12 cellular contexts compared by ENCODE assay signal in genomic region chr17:49741692-49742076, GRCh38. TPM values are rescaled to one million over a fixed set of nuclear protein-coding genes. Genes with fewer than 3 reads are reported as not detected.
A peak's percentile ranks its signal among the peaks of the same experiment; 100 is the strongest.
DNase-seq lines count a peak whose midpoint lies in the region; ATAC-seq and TF ChIP-seq lines count a peak whose summit lies in the region.
"Had no signal": no experiment of that assay in that cellular context is flagged by ENCODE, and none has a peak within 500 bp of the region (broad histone marks: within the 10 kb centered on the region; RNA-seq: fewer than 3 reads in every experiment).

No MANE protein-coding gene starts in this region.

- H3K27me3 Mint-ChIP-seq in T-helper 1 cell treated with Interleukin-12 subunit alpha and Interleukin-12 subunit beta and Interleukin-4 antibody, amounts not matched to agents 30 μg/mL and 1 μg/mL, for 36 hours (ENCODE audit: low read depth): no peaks in the 10 kb centered on the region
- no peaks in the 10 kb centered on the region for H3K27me3 Mint-ChIP-seq in stimulated activated memory B cell treated with anti-CD40 and anti-IgM and Interleukin-4, amounts not matched to agents 10 μg/mL and 1 μg/mL and 100 μg/mL, for 72 hours

- peaks cover 71% of the 10 kb centered on the region for H3K79me2 ChIP-seq in OCI-LY1 (ENCODE audit: insufficient read depth, low read length)

- 0 out of 2 replicates have a peak, but pooled peaks cover 6% of the 10 kb centered on the region for H3F3A ChIP-seq in OCI-LY1 (ENCODE audit: insufficient read depth, low read length)

- intact Hi-C loops in esophagus squamous epithelium (cut with DNase I): no loop called here

- WGBS in esophagus squamous epithelium, 2 donors: 24 to 26% methylated on average over 3 of the region's 3 CpGs

- peaks cover 5% of the 10 kb centered on the region for H3K9me3 Mint-ChIP-seq in T-helper 1 cell treated with Interleukin-12 subunit alpha and Interleukin-12 subunit beta and Interleukin-4 antibody, amounts not matched to agents 30 μg/mL and 1 μg/mL, for 36 hours
- no peaks in the 10 kb centered on the region for H3K9me3 Mint-ChIP-seq in stimulated activated memory B cell treated with anti-CD40 and anti-IgM and Interleukin-4, amounts not matched to agents 10 μg/mL and 1 μg/mL and 100 μg/mL, for 72 hours

- H3K9me2 ChIP-seq in OCI-LY1 (ENCODE audit: low read depth, low read length): no peaks in the 10 kb centered on the region

- no peak for ATAC-seq in stimulated activated memory B cell treated with anti-CD40 and anti-IgM and Interleukin-4, amounts not matched to agents 10 μg/mL and 1 μg/mL and 100 μg/mL, for 72 hours

- peak overlapping the region; percentile 80 for H3K9ac ChIP-seq in OCI-LY1 (ENCODE audit: low read length)

- peaks cover 73% of the 10 kb centered on the region for H3K4me1 Mint-ChIP-seq in T-helper 1 cell treated with Interleukin-12 subunit alpha and Interleukin-12 subunit beta and Interleukin-4 antibody, amounts not matched to agents 30 μg/mL and 1 μg/mL, for 36 hours (ENCODE audit: low read depth)
- peaks cover 85% of the 10 kb centered on the region for H3K4me1 Mint-ChIP-seq in stimulated activated memory B cell treated with anti-CD40 and anti-IgM and Interleukin-4, amounts not matched to agents 10 μg/mL and 1 μg/mL and 100 μg/mL, for 72 hours

- H3K4me1 ChIP-seq in OCI-LY1 (ENCODE audit: insufficient read depth, low read length, severe bottlenecking) (peaks cover 98% of the 10 kb centered on the region), esophagus squamous epithelium (peaks cover 24 to 80% (median 56%) of the 10 kb centered on the region in 3 donors)

- no peaks in the 10 kb centered on the region for H4K20me1 ChIP-seq in OCI-LY1 (ENCODE audit: insufficient read depth, low read length)

- in situ Hi-C loops in GM13977 (cut with MboI; ENCODE audit: low pct_unique_long_range_greater_than_20kb, low sequenced_read_pairs, unreplicated experiment): no loop called here

- H2AFZ ChIP-seq in OCI-LY1 (ENCODE audit: low read length): no peak overlapping the region

- DNase-seq in T-helper 1 cell (no peak), esophagus squamous epithelium (lab: John Stamatoyannopoulos, UW) (no peak), NCI-H345 (lab: John Stamatoyannopoulos, UW) (no peak), NCI-H1930 (lab: John Stamatoyannopoulos, UW) (no peak), GM13977 (ENCODE audit: low spot score) (no peak)
- DNase-seq: adrenal gland, kidney glomerular epithelial cell, NCI-H446 treated with DMSO at 0.1 percent for 48 hours, testis had no signal

- H3K36me3 Mint-ChIP-seq in T-helper 1 cell treated with Interleukin-12 subunit alpha and Interleukin-12 subunit beta and Interleukin-4 antibody, amounts not matched to agents 30 μg/mL and 1 μg/mL, for 36 hours (ENCODE audit: low read depth): peaks cover 37% of the 10 kb centered on the region
- peaks cover 21% of the 10 kb centered on the region for H3K36me3 Mint-ChIP-seq in stimulated activated memory B cell treated with anti-CD40 and anti-IgM and Interleukin-4, amounts not matched to agents 10 μg/mL and 1 μg/mL and 100 μg/mL, for 72 hours

- H3K4me3 ChIP-seq in OCI-LY1 (ENCODE audit: low read depth, low read length, poor library complexity, severe bottlenecking): peak overlapping the region; percentile 61
- peak overlapping the region in 1 of 4 donors; percentile 3 for H3K4me3 ChIP-seq in esophagus squamous epithelium
- H3K4me3 ChIP-seq: adrenal gland, testis had no signal

- H3K9me3 ChIP-seq in OCI-LY1 (ENCODE audit: low read length) (no peaks in the 10 kb centered on the region), esophagus squamous epithelium (no peaks in the 10 kb centered on the region)
- H3K9me3 ChIP-seq: adrenal gland, testis had no signal

- peak overlapping the region; percentile 97 for H3K4me2 ChIP-seq in OCI-LY1 (ENCODE audit: low read length)

- no peak for TF ChIP-seq POLR2A in esophagus squamous epithelium (IDR thresholded peaks at IDR 0.05)

- TF ChIP-seq CTCF in OCI-LY1 (IDR thresholded peaks at IDR 0.05; ENCODE audit: low read length): no peak
- TF ChIP-seq CTCF in esophagus squamous epithelium (IDR thresholded peaks at IDR 0.05): no peak
- no peak for TF ChIP-seq CTCF in GM13977 (IDR thresholded peaks at IDR 0.05; ENCODE audit: extremely low read depth, insufficient read depth, missing control alignments)

- H3K27ac Mint-ChIP-seq in T-helper 1 cell treated with Interleukin-12 subunit alpha and Interleukin-12 subunit beta and Interleukin-4 antibody, amounts not matched to agents 30 μg/mL and 1 μg/mL, for 36 hours: peak overlapping the region; percentile 100
- peak overlapping the region; percentile 97 for H3K27ac Mint-ChIP-seq in stimulated activated memory B cell treated with anti-CD40 and anti-IgM and Interleukin-4, amounts not matched to agents 10 μg/mL and 1 μg/mL and 100 μg/mL, for 72 hours

- H3K4me3 Mint-ChIP-seq in T-helper 1 cell treated with Interleukin-12 subunit alpha and Interleukin-12 subunit beta and Interleukin-4 antibody, amounts not matched to agents 30 μg/mL and 1 μg/mL, for 36 hours: peak overlapping the region; percentile 94
- H3K4me3 Mint-ChIP-seq in stimulated activated memory B cell treated with anti-CD40 and anti-IgM and Interleukin-4, amounts not matched to agents 10 μg/mL and 1 μg/mL and 100 μg/mL, for 72 hours: peak overlapping the region; percentile 83

- H3K27me3 ChIP-seq in OCI-LY1 (ENCODE audit: insufficient read depth, low read length) (no peaks in the 10 kb centered on the region), esophagus squamous epithelium (no peaks in the 10 kb centered on the region)
- H3K27me3 ChIP-seq: adrenal gland, testis had no signal

- H3K36me3 ChIP-seq in OCI-LY1 (ENCODE audit: insufficient read depth, low read length): peaks cover 29% of the 10 kb centered on the region
- H3K36me3 ChIP-seq in esophagus squamous epithelium: no peaks in the 10 kb centered on the region
- H3K36me3 ChIP-seq: adrenal gland had no signal

- H3K27ac ChIP-seq in OCI-LY1 (ENCODE audit: low read depth, low read length, poor library complexity, severe bottlenecking) (peak overlapping the region; percentile 97), esophagus squamous epithelium (peak overlapping the region; percentile 57 to 89 (median 86))

RNA-seq across cellular contexts. Expression of gene FAM117A, which starts 22.2 kb away (rescaled TPM):
- total RNA-seq in esophagus squamous epithelium: 1 to 10 TPM; 5.6 to 7.5 (median 6.5) TPM

RNA-seq across cellular contexts. Expression of gene SLC35B1, which starts 33.9 kb away (rescaled TPM):
- total RNA-seq in esophagus squamous epithelium: 10 to 100 TPM; 32.4 to 68.5 (median 36.2) TPM

RNA-seq across cellular contexts. Expression of gene KAT7, which starts 46.8 kb away (rescaled TPM):
- 10 to 100 TPM; 22.6 to 32.6 (median 26.6) TPM for total RNA-seq in esophagus squamous epithelium
